In genomic region chr18:79958981-79959380, GRCh38 we compare ENCODE assay signal across 26 cellular contexts.
"Had no signal": no experiment of that assay in that cellular context is flagged by ENCODE, and none has a peak within 500 bp of the region (broad histone marks: within the 10 kb centered on the region; RNA-seq: fewer than 3 reads in every experiment).

No MANE protein-coding gene starts in this region.

- H3K27ac Mint-ChIP-seq: dendritic cell treated with granulocyte-macrophage colony-stimulating factor and Interleukin-4, amounts not matched to agents 40 ng/mL and 50 ng/mL, for 4 days; effector memory CD8-positive, alpha-beta T cell; endodermal cell; memory B cell had no signal

- DNase-seq: colonic mucosa; cortex of kidney; effector CD8-positive, alpha-beta T cell; effector memory CD8-positive, alpha-beta T cell; endodermal cell; erythroblast; esophagus squamous epithelium; gastrocnemius medialis; glutamatergic neuron; head of caudate nucleus; heart right ventricle; hippocampal formation; left cardiac atrium; left lung; left ventricle myocardium superior; mammary epithelial cell; mesendoderm; midbrain had no signal

- FAIRE-seq: endometrium, islet of Langerhans, keratinocyte had no signal

- H3K27me3 ChIP-seq: colonic mucosa, esophagus squamous epithelium had no signal

- H3K4me3 Mint-ChIP-seq: dendritic cell treated with granulocyte-macrophage colony-stimulating factor and Interleukin-4, amounts not matched to agents 40 ng/mL and 50 ng/mL, for 4 days; effector memory CD8-positive, alpha-beta T cell; memory B cell had no signal

- H3K9me3 Mint-ChIP-seq: dendritic cell treated with granulocyte-macrophage colony-stimulating factor and Interleukin-4, amounts not matched to agents 40 ng/mL and 50 ng/mL, for 4 days; effector memory CD8-positive, alpha-beta T cell; endodermal cell; memory B cell had no signal

- H3K36me3 Mint-ChIP-seq: memory B cell had no signal

- H3K27ac ChIP-seq: epithelial cell of prostate, gastrocnemius medialis, heart right ventricle had no signal

- H3K9me3 ChIP-seq: colonic mucosa, esophagus squamous epithelium, gastrocnemius medialis, heart right ventricle, left lung had no signal

- ATAC-seq: effector memory CD8-positive, alpha-beta T cell; esophagus mucosa; gastrocnemius medialis; heart right ventricle; left cardiac atrium; left lung; left ventricle myocardium superior had no signal

- H3K36me3 ChIP-seq: colonic mucosa, esophagus squamous epithelium, gastrocnemius medialis, heart right ventricle, left lung had no signal

- H3K4me3 ChIP-seq: colonic mucosa, esophagus squamous epithelium, gastrocnemius medialis, heart right ventricle, left lung, lung had no signal
